In genomic region chr6:113856571-113857564, GRCh38 we compare ENCODE assay signal across 8 cellular contexts. TPM values are rescaled to one million over a fixed set of nuclear protein-coding genes. Genes with fewer than 3 reads are reported as not detected.
DNase-seq lines count a peak whose midpoint lies in the region; ATAC-seq and TF ChIP-seq lines count a peak whose summit lies in the region.

MARCKS (plus strand) TSS chr6:113857345; CDS start chr6:113857746, 401 bp downstream.

- H3K9me3 Mint-ChIP-seq in stimulated activated memory B cell treated with anti-CD40 and anti-IgM and Interleukin-4, amounts not matched to agents 10 μg/mL and 1 μg/mL and 100 μg/mL, for 72 hours, result no peaks in the 10 kb centered on the region

- H3K4me1 Mint-ChIP-seq in T-helper 17 cell, result peaks cover 21% of the 10 kb centered on the region
- H3K4me1 Mint-ChIP-seq in stimulated activated memory B cell treated with anti-CD40 and anti-IgM and Interleukin-4, amounts not matched to agents 10 μg/mL and 1 μg/mL and 100 μg/mL, for 72 hours, result peaks cover 7% of the 10 kb centered on the region

- TF ChIP-seq CTCF in AG09319 (IDR thresholded peaks at IDR 0.05; ENCODE audit: low read depth, low read length), result no peak

- peaks cover 29% of the 10 kb centered on the region for H3K27me3 Mint-ChIP-seq in T-helper 17 cell
- no peaks in the 10 kb centered on the region for H3K27me3 Mint-ChIP-seq in stimulated activated memory B cell treated with anti-CD40 and anti-IgM and Interleukin-4, amounts not matched to agents 10 μg/mL and 1 μg/mL and 100 μg/mL, for 72 hours

- H3K9me3 ChIP-seq in T-helper 17 cell (ENCODE audit: control insufficient read depth, low read length, poor library complexity, severe bottlenecking), result peaks cover 3% of the 10 kb centered on the region

- no peak within 1 kb of the TSS for H3K4me3 Mint-ChIP-seq in T-helper 17 cell
- H3K4me3 Mint-ChIP-seq in stimulated activated memory B cell treated with anti-CD40 and anti-IgM and Interleukin-4, amounts not matched to agents 10 μg/mL and 1 μg/mL and 100 μg/mL, for 72 hours, result no peak within 1 kb of the TSS

- ATAC-seq in GM18511 (IDR thresholded peaks at IDR 0.05; ENCODE audit: unreplicated experiment), result peak; percentile 46
- peak; percentile 39 for ATAC-seq in HG02884 (IDR thresholded peaks at IDR 0.05; ENCODE audit: unreplicated experiment)
- peak; percentile 24 for ATAC-seq in T-helper 17 cell
- peak; percentile 65 for ATAC-seq in stimulated activated memory B cell treated with anti-CD40 and anti-IgM and Interleukin-4, amounts not matched to agents 10 μg/mL and 1 μg/mL and 100 μg/mL, for 72 hours

- DNase-seq in AG09319 (ENCODE audit: extremely low read depth, low read depth) (peak; percentile 81), NCI-H187 (lab: John Stamatoyannopoulos, UW) (peak; percentile 86 to 95), T-helper 17 cell (peak in 2 of 3 donors; percentile 21), ecto neural progenitor cell (ENCODE audit: low spot score) (peak; percentile 89), left kidney (ENCODE audit: low read depth, low spot score) (peak; percentile 98)

- H3K27ac Mint-ChIP-seq in T-helper 17 cell, result peak within 1 kb of the TSS; percentile 83
- H3K27ac Mint-ChIP-seq in stimulated activated memory B cell treated with anti-CD40 and anti-IgM and Interleukin-4, amounts not matched to agents 10 μg/mL and 1 μg/mL and 100 μg/mL, for 72 hours, result no peak within 1 kb of the TSS

- peaks cover 4% of the 10 kb centered on the region for H3K36me3 Mint-ChIP-seq in T-helper 17 cell (ENCODE audit: low read depth)
- H3K36me3 Mint-ChIP-seq in stimulated activated memory B cell treated with anti-CD40 and anti-IgM and Interleukin-4, amounts not matched to agents 10 μg/mL and 1 μg/mL and 100 μg/mL, for 72 hours, result peaks cover 26% of the 10 kb centered on the region

RNA-seq across cellular contexts. Expression of gene MARCKS, which starts in this region (rescaled TPM):
- 1 to 10 TPM in 1 of 2 donors, under 1 TPM in 1; 0.68 to 4.0 TPM for total RNA-seq in T-helper 17 cell

Comparison
In these comparisons a context has a peak if more than half of its experiments do, and no peak if none do; other contexts are left out.
1. Peak in every context shown above with its lines: DNase-seq and ATAC-seq.
2. DNase-seq: peak in every context shown above with its lines; median percentile 98 in left kidney; 90 in NCI-H187; 89 in ecto neural progenitor cell; 81 in AG09319; 21 in T-helper 17 cell.